1 cellular context compared by ENCODE assay signal in the genomic region with DNA sequence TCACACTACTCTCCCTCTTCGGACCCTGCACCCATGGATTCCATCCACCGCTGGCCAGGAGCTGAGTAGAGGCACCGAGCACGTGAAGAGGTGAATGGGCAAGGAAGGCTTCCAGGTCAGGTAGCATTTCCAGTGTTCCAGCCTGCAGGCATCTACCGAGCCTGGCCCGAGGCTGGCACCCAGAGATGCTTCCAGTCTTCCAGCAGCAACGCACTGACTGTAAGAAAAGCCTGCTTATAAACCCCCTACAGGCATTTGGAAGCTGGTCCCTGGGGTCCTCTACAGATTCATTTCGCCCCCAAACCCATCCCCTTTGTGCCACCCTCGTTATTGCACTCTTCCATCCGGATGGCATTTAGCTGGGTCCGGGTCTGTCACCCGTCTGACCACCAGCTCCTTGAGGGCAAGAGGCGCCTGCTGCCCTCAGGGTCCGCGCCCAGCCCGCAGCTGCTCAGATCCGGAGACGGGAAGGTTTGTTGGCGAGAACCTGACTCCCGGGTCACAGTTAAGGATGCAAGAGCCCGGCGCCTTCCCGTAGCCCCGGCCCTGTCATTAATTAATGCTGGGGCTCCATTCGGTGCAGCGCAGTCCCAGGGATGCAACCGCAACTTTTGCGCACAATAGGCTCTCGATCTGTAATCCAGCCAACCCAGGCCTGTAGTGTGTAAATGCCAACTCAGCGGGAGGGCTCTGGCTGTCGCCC.
TF ChIP-seq lines count a peak whose summit lies in the region.

No MANE protein-coding gene starts in this region.

TF ChIP-seq in HepG2, 621 proteins besides CTCF, POLR2A, EP300 and RAD21 (continued from another document):
- TF ChIP-seq, protein P1, sequence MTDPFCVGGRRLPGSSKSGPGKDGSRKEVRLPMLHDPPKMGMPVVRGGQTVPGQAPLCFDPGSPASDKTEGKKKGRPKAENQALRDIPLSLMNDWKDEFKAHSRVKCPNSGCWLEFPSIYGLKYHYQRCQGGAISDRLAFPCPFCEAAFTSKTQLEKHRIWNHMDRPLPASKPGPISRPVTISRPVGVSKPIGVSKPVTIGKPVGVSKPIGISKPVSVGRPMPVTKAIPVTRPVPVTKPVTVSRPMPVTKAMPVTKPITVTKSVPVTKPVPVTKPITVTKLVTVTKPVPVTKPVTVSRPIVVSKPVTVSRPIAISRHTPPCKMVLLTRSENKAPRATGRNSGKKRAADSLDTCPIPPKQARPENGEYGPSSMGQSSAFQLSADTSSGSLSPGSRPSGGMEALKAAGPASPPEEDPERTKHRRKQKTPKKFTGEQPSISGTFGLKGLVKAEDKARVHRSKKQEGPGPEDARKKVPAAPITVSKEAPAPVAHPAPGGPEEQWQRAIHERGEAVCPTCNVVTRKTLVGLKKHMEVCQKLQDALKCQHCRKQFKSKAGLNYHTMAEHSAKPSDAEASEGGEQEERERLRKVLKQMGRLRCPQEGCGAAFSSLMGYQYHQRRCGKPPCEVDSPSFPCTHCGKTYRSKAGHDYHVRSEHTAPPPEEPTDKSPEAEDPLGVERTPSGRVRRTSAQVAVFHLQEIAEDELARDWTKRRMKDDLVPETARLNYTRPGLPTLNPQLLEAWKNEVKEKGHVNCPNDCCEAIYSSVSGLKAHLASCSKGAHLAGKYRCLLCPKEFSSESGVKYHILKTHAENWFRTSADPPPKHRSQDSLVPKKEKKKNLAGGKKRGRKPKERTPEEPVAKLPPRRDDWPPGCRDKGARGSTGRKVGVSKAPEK (CRISPR knock-in tag; IDR thresholded peaks at IDR 0.05; ENCODE audit: borderline replicate concordance): no peak
- TF ChIP-seq ZNF839 (CRISPR knock-in tag; IDR thresholded peaks at IDR 0.05; ENCODE audit: borderline replicate concordance) (no peak; the same call in 1 of the 2 replicates), ZBTB8A (CRISPR knock-in tag; IDR thresholded peaks at IDR 0.05; ENCODE audit: borderline replicate concordance, low read depth) (0 out of 2 replicates have a peak, but pooled peaks have one; percentile 48), SIX1 (CRISPR knock-in tag; IDR thresholded peaks at IDR 0.05; ENCODE audit: borderline replicate concordance) (no peak), ZNF253 (CRISPR knock-in tag; IDR thresholded peaks at IDR 0.05; ENCODE audit: borderline replicate concordance) (no peak), ZNF550 (CRISPR knock-in tag; IDR thresholded peaks at IDR 0.05; ENCODE audit: borderline replicate concordance) (no peak), SPEN (CRISPR knock-in tag; IDR thresholded peaks at IDR 0.05; ENCODE audit: low read depth) (no peak), HOXD1 (CRISPR knock-in tag; IDR thresholded peaks at IDR 0.05) (no peak), ZNF7 (CRISPR knock-in tag; IDR thresholded peaks at IDR 0.05) (no peak), ZNF451 (CRISPR knock-in tag; IDR thresholded peaks at IDR 0.05) (no peak), PRMT3 (CRISPR knock-in tag; IDR thresholded peaks at IDR 0.05; ENCODE audit: borderline replicate concordance, low read depth) (0 out of 2 replicates have a peak, but pooled peaks have one; percentile 26), ZNF678 (CRISPR knock-in tag; IDR thresholded peaks at IDR 0.05) (0 out of 2 replicates have a peak, but pooled peaks have one; percentile 20), HMG20A (CRISPR knock-in tag; IDR thresholded peaks at IDR 0.05; ENCODE audit: borderline replicate concordance) (no peak), ZBTB7B (CRISPR knock-in tag; IDR thresholded peaks at IDR 0.05) (no peak), SP4 (CRISPR knock-in tag; IDR thresholded peaks at IDR 0.05) (no peak)
- TF ChIP-seq, protein P2, sequence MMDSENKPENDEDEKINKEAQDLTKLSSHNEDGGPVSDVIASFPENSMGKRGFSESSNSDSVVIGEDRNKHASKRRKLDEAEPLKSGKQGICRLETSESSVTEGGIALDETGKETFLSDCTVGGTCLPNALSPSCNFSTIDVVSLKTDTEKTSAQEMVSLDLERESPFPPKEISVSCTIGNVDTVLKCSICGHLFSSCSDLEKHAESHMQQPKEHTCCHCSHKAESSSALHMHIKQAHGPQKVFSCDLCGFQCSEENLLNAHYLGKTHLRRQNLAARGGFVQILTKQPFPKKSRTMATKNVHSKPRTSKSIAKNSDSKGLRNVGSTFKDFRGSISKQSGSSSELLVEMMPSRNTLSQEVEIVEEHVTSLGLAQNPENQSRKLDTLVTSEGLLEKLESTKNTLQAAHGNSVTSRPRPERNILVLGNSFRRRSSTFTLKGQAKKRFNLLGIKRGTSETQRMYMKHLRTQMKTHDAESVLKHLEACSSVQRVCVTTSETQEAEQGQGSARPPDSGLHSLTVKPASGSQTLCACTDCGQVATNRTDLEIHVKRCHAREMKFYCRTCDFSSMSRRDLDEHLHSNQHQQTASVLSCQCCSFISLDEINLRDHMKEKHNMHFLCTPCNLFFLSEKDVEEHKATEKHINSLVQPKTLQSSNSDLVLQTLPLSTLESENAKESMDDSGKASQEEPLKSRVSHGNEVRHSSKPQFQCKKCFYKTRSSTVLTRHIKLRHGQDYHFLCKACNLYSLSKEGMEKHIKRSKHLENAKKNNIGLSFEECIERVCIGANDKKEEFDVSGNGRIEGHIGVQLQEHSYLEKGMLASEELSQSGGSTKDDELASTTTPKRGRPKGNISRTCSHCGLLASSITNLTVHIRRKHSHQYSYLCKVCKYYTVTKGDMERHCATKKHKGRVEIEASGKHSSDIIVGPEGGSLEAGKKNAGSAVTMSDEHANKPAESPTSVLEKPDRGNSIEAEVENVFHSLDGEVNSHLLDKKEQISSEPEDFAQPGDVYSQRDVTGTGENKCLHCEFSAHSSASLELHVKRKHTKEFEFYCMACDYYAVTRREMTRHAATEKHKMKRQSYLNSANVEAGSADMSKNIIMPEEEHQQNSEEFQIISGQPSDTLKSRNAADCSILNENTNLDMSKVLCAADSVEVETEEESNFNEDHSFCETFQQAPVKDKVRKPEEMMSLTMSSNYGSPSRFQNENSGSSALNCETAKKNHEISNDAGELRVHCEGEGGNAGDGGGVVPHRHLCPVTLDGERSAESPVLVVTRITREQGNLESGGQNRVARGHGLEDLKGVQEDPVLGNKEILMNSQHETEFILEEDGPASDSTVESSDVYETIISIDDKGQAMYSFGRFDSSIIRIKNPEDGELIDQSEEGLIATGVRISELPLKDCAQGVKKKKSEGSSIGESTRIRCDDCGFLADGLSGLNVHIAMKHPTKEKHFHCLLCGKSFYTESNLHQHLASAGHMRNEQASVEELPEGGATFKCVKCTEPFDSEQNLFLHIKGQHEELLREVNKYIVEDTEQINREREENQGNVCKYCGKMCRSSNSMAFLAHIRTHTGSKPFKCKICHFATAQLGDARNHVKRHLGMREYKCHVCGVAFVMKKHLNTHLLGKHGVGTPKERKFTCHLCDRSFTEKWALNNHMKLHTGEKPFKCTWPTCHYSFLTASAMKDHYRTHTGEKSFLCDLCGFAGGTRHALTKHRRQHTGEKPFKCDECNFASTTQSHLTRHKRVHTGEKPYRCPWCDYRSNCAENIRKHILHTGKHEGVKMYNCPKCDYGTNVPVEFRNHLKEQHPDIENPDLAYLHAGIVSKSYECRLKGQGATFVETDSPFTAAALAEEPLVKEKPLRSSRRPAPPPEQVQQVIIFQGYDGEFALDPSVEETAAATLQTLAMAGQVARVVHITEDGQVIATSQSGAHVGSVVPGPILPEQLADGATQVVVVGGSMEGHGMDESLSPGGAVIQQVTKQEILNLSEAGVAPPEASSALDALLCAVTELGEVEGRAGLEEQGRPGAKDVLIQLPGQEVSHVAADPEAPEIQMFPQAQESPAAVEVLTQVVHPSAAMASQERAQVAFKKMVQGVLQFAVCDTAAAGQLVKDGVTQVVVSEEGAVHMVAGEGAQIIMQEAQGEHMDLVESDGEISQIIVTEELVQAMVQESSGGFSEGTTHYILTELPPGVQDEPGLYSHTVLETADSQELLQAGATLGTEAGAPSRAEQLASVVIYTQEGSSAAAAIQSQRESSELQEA (CRISPR knock-in tag; IDR thresholded peaks at IDR 0.05; ENCODE audit: not compliant biosample characterization): peak; percentile 29
- TF ChIP-seq, protein P3, sequence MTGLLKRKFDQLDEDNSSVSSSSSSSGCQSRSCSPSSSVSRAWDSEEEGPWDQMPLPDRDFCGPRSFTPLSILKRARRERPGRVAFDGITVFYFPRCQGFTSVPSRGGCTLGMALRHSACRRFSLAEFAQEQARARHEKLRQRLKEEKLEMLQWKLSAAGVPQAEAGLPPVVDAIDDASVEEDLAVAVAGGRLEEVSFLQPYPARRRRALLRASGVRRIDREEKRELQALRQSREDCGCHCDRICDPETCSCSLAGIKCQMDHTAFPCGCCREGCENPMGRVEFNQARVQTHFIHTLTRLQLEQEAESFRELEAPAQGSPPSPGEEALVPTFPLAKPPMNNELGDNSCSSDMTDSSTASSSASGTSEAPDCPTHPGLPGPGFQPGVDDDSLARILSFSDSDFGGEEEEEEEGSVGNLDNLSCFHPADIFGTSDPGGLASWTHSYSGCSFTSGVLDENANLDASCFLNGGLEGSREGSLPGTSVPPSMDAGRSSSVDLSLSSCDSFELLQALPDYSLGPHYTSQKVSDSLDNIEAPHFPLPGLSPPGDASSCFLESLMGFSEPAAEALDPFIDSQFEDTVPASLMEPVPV (CRISPR knock-in tag; IDR thresholded peaks at IDR 0.05): peak; percentile 17; the same call in 1 of the 2 replicates
- TF ChIP-seq, protein P4, sequence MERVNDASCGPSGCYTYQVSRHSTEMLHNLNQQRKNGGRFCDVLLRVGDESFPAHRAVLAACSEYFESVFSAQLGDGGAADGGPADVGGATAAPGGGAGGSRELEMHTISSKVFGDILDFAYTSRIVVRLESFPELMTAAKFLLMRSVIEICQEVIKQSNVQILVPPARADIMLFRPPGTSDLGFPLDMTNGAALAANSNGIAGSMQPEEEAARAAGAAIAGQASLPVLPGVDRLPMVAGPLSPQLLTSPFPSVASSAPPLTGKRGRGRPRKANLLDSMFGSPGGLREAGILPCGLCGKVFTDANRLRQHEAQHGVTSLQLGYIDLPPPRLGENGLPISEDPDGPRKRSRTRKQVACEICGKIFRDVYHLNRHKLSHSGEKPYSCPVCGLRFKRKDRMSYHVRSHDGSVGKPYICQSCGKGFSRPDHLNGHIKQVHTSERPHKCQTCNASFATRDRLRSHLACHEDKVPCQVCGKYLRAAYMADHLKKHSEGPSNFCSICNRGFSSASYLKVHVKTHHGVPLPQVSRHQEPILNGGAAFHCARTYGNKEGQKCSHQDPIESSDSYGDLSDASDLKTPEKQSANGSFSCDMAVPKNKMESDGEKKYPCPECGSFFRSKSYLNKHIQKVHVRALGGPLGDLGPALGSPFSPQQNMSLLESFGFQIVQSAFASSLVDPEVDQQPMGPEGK (CRISPR knock-in tag; IDR thresholded peaks at IDR 0.05): no peak
- TF ChIP-seq, protein P5, sequence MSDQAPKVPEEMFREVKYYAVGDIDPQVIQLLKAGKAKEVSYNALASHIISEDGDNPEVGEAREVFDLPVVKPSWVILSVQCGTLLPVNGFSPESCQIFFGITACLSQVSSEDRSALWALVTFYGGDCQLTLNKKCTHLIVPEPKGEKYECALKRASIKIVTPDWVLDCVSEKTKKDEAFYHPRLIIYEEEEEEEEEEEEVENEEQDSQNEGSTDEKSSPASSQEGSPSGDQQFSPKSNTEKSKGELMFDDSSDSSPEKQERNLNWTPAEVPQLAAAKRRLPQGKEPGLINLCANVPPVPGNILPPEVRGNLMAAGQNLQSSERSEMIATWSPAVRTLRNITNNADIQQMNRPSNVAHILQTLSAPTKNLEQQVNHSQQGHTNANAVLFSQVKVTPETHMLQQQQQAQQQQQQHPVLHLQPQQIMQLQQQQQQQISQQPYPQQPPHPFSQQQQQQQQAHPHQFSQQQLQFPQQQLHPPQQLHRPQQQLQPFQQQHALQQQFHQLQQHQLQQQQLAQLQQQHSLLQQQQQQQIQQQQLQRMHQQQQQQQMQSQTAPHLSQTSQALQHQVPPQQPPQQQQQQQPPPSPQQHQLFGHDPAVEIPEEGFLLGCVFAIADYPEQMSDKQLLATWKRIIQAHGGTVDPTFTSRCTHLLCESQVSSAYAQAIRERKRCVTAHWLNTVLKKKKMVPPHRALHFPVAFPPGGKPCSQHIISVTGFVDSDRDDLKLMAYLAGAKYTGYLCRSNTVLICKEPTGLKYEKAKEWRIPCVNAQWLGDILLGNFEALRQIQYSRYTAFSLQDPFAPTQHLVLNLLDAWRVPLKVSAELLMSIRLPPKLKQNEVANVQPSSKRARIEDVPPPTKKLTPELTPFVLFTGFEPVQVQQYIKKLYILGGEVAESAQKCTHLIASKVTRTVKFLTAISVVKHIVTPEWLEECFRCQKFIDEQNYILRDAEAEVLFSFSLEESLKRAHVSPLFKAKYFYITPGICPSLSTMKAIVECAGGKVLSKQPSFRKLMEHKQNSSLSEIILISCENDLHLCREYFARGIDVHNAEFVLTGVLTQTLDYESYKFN (CRISPR knock-in tag; conservative IDR thresholded peaks at IDR 0.05): 0 out of 2 replicates have a peak, but pooled peaks have one; percentile 1
TF ChIP-seq in HepG2: peak in this region for 19.
